ENCODE assay signal across 19 cellular contexts in the genomic region with DNA sequence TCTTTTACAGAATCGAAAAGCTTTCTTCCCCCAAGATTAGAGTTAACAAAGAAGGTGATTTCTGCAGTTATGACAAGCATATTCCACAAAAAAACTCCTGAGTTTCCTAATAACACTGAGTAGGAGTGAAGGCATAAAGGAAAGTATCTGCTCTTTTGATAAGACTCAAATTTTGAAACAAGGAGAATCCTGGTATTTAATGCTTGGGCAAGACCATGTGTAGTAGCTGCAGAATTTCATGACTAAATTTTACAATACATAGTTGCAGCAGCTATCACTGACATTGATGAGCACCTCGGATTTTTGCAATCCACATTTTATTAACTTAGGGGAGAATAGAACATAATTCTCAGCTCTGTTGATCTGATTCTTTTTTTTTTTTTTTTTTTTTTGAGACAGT.
"Had no signal": no experiment of that assay in that cellular context is flagged by ENCODE, and none has a peak within 500 bp of the region (broad histone marks: within the 10 kb centered on the region; RNA-seq: fewer than 3 reads in every experiment).

No MANE protein-coding gene starts in this region.

- H3K4me3 Mint-ChIP-seq: activated CD4-positive, alpha-beta memory T cell treated with anti-CD3 and anti-CD28 coated beads, Interleukin-2, amount 10 ng/mL, durations not matched to agents 7 days and 5 days; activated CD4-positive, alpha-beta T cell treated with anti-CD3 and anti-CD28 coated beads for 36 hours; activated T-cell treated with anti-CD3 and anti-CD28 coated beads, Interleukin-2, amount 50 U/mL, for 72 hours; immature natural killer cell; naive thymus-derived CD4-positive, alpha-beta T cell; stimulated activated naive CD8-positive, alpha-beta T cell treated with anti-CD3 and anti-CD28 coated beads, Interleukin-15, Interleukin-2, amounts not matched to agents 100 ng/mL and 50 ng/mL, for 24 hours had no signal

- H3K9me3 ChIP-seq: neutrophil, right lobe of liver, uterus had no signal

- DNase-seq: activated CD4-positive, alpha-beta memory T cell treated with anti-CD3 and anti-CD28 coated beads, Interleukin-2, amount 10 ng/mL, durations not matched to agents 7 days and 5 days; activated CD4-positive, alpha-beta T cell treated with anti-CD3 and anti-CD28 coated beads for 36 hours; activated T-cell treated with anti-CD3 and anti-CD28 coated beads, Interleukin-2, amount 50 U/mL, for 72 hours; central memory CD4-positive, alpha-beta T cell; cortex of kidney; effector CD8-positive, alpha-beta T cell; glutamatergic neuron; immature natural killer cell; left cardiac atrium; midbrain; naive thymus-derived CD4-positive, alpha-beta T cell; right lobe of liver; stimulated activated CD4-positive, alpha-beta T cell treated with anti-CD3 and anti-CD28 coated beads, Interleukin-12 subunit alpha, Interleukin-12 subunit beta, amount 100 ng/mL, for 4 hours; stimulated activated CD4-positive, alpha-beta T cell treated with anti-CD3 and anti-CD28 coated beads, Interleukin-2, amount 100 ng/mL, for 48 hours; uterus had no signal

- H3K36me3 Mint-ChIP-seq: immature natural killer cell had no signal

- H3K4me1 ChIP-seq: right lobe of liver, uterus had no signal

- H3K9me3 Mint-ChIP-seq: activated CD4-positive, alpha-beta memory T cell treated with anti-CD3 and anti-CD28 coated beads, Interleukin-2, amount 10 ng/mL, durations not matched to agents 7 days and 5 days; activated T-cell treated with anti-CD3 and anti-CD28 coated beads, Interleukin-2, amount 50 U/mL, for 72 hours; immature natural killer cell; stimulated activated naive CD8-positive, alpha-beta T cell treated with anti-CD3 and anti-CD28 coated beads, Interleukin-15, Interleukin-2, amounts not matched to agents 100 ng/mL and 50 ng/mL, for 24 hours had no signal

- H3K27me3 Mint-ChIP-seq: activated CD4-positive, alpha-beta memory T cell treated with anti-CD3 and anti-CD28 coated beads, Interleukin-2, amount 10 ng/mL, durations not matched to agents 7 days and 5 days; activated CD4-positive, alpha-beta T cell treated with anti-CD3 and anti-CD28 coated beads for 36 hours; naive thymus-derived CD4-positive, alpha-beta T cell; progenitor cell of endocrine pancreas; stimulated activated naive CD8-positive, alpha-beta T cell treated with anti-CD3 and anti-CD28 coated beads, Interleukin-15, Interleukin-2, amounts not matched to agents 100 ng/mL and 50 ng/mL, for 24 hours had no signal

- ATAC-seq: activated CD4-positive, alpha-beta T cell treated with anti-CD3 and anti-CD28 coated beads for 36 hours; activated T-cell treated with anti-CD3 and anti-CD28 coated beads, Interleukin-2, amount 50 U/mL, for 72 hours; naive thymus-derived CD4-positive, alpha-beta T cell had no signal

- H3K27ac Mint-ChIP-seq: activated CD4-positive, alpha-beta memory T cell treated with anti-CD3 and anti-CD28 coated beads, Interleukin-2, amount 10 ng/mL, durations not matched to agents 7 days and 5 days; activated CD4-positive, alpha-beta T cell treated with anti-CD3 and anti-CD28 coated beads for 36 hours; activated T-cell treated with anti-CD3 and anti-CD28 coated beads, Interleukin-2, amount 50 U/mL, for 72 hours; immature natural killer cell; naive thymus-derived CD4-positive, alpha-beta T cell; progenitor cell of endocrine pancreas; stimulated activated naive CD8-positive, alpha-beta T cell treated with anti-CD3 and anti-CD28 coated beads, Interleukin-15, Interleukin-2, amounts not matched to agents 100 ng/mL and 50 ng/mL, for 24 hours had no signal

- H3K4me3 ChIP-seq: lung, right lobe of liver, uterus had no signal

- H3K27ac ChIP-seq: neutrophil, right lobe of liver, uterus had no signal

- H3K27me3 ChIP-seq: neutrophil, right lobe of liver, uterus had no signal

- H3K4me1 Mint-ChIP-seq: activated CD4-positive, alpha-beta memory T cell treated with anti-CD3 and anti-CD28 coated beads, Interleukin-2, amount 10 ng/mL, durations not matched to agents 7 days and 5 days; immature natural killer cell; naive thymus-derived CD4-positive, alpha-beta T cell had no signal

- H3K36me3 ChIP-seq: neutrophil, right lobe of liver, uterus had no signal
